8 cellular contexts compared by ENCODE assay signal in genomic region chr3:354433-354832, GRCh38.
DNase-seq lines count a peak whose midpoint lies in the region; ATAC-seq and TF ChIP-seq lines count a peak whose summit lies in the region.

No MANE protein-coding gene starts in this region.

- H3K4me1 ChIP-seq in adrenal gland (replicated peaks in 1 of 2) = no peaks in the 10 kb centered on the region

- peak; percentile 56 to 70 (median 64) for TF ChIP-seq CTCF in adrenal gland (IDR thresholded peaks at IDR 0.05)

- no peaks in the 10 kb centered on the region for H3K4me1 Mint-ChIP-seq in stimulated activated naive CD8-positive, alpha-beta T cell treated with anti-CD3 and anti-CD28 coated beads, Interleukin-15, amount 100 ng/mL, for 72 hours
- H3K4me1 Mint-ChIP-seq in activated T-cell treated with anti-CD3 and anti-CD28 coated beads, Interleukin-2, amount 50 U/mL, for 4 hours (ENCODE audit: low read depth) = no peaks in the 10 kb centered on the region

- no peaks in the 10 kb centered on the region for H3K27me3 ChIP-seq in adrenal gland

- H3K36me3 Mint-ChIP-seq in activated T-cell treated with anti-CD3 and anti-CD28 coated beads, Interleukin-2, amount 50 U/mL, for 4 hours (ENCODE audit: insufficient read depth) = no peaks in the 10 kb centered on the region

- no peak overlapping the region for H3K4me3 Mint-ChIP-seq in stimulated activated naive CD8-positive, alpha-beta T cell treated with anti-CD3 and anti-CD28 coated beads, Interleukin-15, amount 100 ng/mL, for 72 hours
- H3K4me3 Mint-ChIP-seq in activated T-cell treated with anti-CD3 and anti-CD28 coated beads, Interleukin-2, amount 50 U/mL, for 4 hours = no peak overlapping the region

- peak; percentile 73 for ATAC-seq in GM19023 (IDR thresholded peaks at IDR 0.05; ENCODE audit: unreplicated experiment)
- peak; percentile 57 for ATAC-seq in HG03135 (IDR thresholded peaks at IDR 0.05; ENCODE audit: unreplicated experiment)
- no peak for ATAC-seq in stimulated activated naive CD8-positive, alpha-beta T cell treated with anti-CD3 and anti-CD28 coated beads, Interleukin-15, amount 100 ng/mL, for 72 hours
- no peak for ATAC-seq in activated T-cell treated with anti-CD3 and anti-CD28 coated beads, Interleukin-2, amount 50 U/mL, for 4 hours

- TF ChIP-seq POLR2A in adrenal gland (IDR thresholded peaks at IDR 0.05) = no peak

- intact Hi-C loops in adrenal gland (cut with DNase I) = no loop called here

- DNase-seq in DMS153 treated with DMSO at 0.1 percent for 48 hours (lab: John Stamatoyannopoulos, UW; ENCODE audit: unreplicated experiment) (peak; percentile 61), NCI-H345 treated with DMSO at 0.1 percent for 48 hours (lab: John Stamatoyannopoulos, UW; ENCODE audit: unreplicated experiment) (peak; percentile 23), adrenal gland (peak; percentile 14 to 52 (median 28)), inferior parietal cortex (ENCODE audit: extremely low spot score) (peak; percentile 90)
- peak; percentile 13 to 26 for DNase-seq in stimulated activated naive CD8-positive, alpha-beta T cell treated with anti-CD3 and anti-CD28 coated beads, Interleukin-15, amount 100 ng/mL, for 72 hours
- DNase-seq in activated T-cell treated with anti-CD3 and anti-CD28 coated beads, Interleukin-2, amount 50 U/mL, for 4 hours = no peak

- no peaks in the 10 kb centered on the region for H3K27me3 Mint-ChIP-seq in stimulated activated naive CD8-positive, alpha-beta T cell treated with anti-CD3 and anti-CD28 coated beads, Interleukin-15, amount 100 ng/mL, for 72 hours
- peaks cover under 1% of the 10 kb centered on the region for H3K27me3 Mint-ChIP-seq in activated T-cell treated with anti-CD3 and anti-CD28 coated beads, Interleukin-2, amount 50 U/mL, for 4 hours (ENCODE audit: low read depth)

- 24 to 33% (median 29%) methylated on average over 1 to 3 of the region's 3 CpGs for WGBS in adrenal gland, 4 donors

- H3K9me3 Mint-ChIP-seq in stimulated activated naive CD8-positive, alpha-beta T cell treated with anti-CD3 and anti-CD28 coated beads, Interleukin-15, amount 100 ng/mL, for 72 hours = peaks cover 0 to under 1% of the 10 kb centered on the region in 2 donors
- H3K9me3 Mint-ChIP-seq in activated T-cell treated with anti-CD3 and anti-CD28 coated beads, Interleukin-2, amount 50 U/mL, for 4 hours = no peaks in the 10 kb centered on the region

- H3K27ac ChIP-seq in adrenal gland = no peak overlapping the region

- no peaks in the 10 kb centered on the region for H3K9me3 ChIP-seq in adrenal gland (replicated peaks in 1 of 3)

- no peaks in the 10 kb centered on the region for H3K36me3 ChIP-seq in adrenal gland (replicated peaks in 1 of 2)

- H3K4me3 ChIP-seq in adrenal gland = no peak overlapping the region

- H3K27ac Mint-ChIP-seq in stimulated activated naive CD8-positive, alpha-beta T cell treated with anti-CD3 and anti-CD28 coated beads, Interleukin-15, amount 100 ng/mL, for 72 hours = no peak overlapping the region

Comparison
In these comparisons a context has a peak if more than half of its experiments do, and no peak if none do; other contexts are left out.
1. ATAC-seq: peak in GM19023 (single experiment) and HG03135 (single experiment); none in stimulated activated naive CD8-positive, alpha-beta T cell treated with anti-CD3 and anti-CD28 coated beads, Interleukin-15, amount 100 ng/mL, for 72 hours (single experiment) and activated T-cell treated with anti-CD3 and anti-CD28 coated beads, Interleukin-2, amount 50 U/mL, for 4 hours (0 of 2).